Comparison of ENCODE assay signal across 9 cellular contexts in the genomic region with DNA sequence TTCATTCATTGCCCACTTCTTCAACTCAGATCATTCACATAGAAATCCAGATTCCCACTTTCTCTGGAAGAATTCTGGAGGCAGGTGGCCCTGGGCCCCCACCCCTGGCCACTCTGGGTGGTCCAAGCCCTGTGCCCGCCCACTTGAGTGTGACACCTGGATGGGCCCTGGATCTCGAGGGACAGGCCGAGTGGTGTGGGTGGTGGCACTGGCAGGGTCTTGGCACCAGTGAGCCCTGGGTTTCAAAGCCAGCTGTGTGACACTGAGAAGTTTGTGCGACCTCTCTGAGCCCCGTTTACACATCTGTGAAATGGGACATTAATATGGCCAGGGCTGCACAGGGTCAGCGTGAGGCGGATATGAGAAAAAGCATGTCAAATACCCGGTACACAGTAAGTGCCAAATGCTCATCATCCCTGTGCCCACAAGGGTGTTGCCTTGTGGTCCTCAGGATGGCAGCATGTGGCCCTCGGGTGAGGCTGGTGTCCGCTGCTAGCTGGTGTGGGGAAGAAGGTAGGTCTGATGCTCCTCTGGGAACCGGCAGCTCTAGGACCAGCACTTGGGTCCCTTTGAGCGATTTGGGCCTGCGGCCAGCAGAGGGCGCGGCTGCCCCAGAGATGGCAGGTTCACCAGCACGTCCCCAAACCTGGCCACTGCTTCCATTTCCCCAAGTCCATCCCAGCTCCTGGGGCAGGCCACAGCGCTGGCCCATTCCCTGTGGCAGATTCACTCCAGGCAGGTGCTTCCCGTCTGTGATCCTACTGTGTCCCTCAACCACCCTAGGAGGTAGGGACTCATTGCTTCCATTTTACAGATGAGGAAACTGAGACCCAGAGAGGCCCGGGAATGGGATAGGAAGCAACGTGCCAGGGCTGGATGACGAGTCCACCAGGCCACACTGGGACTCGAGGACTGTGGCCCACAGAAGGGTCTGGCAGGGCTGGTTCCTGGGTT. TPM values are rescaled to one million over a fixed set of nuclear protein-coding genes. Genes with fewer than 3 reads are reported as not detected.
DNase-seq lines count a peak whose midpoint lies in the region; ATAC-seq and TF ChIP-seq lines count a peak whose summit lies in the region.
"Had no signal": no experiment of that assay in that cellular context is flagged by ENCODE, and none has a peak within 500 bp of the region (broad histone marks: within the 10 kb centered on the region; RNA-seq: fewer than 3 reads in every experiment).

No MANE protein-coding gene starts in this region.

- no peaks in the 10 kb centered on the region for H4K20me1 ChIP-seq in hepatocyte (ENCODE audit: insufficient read depth, poor library complexity, severe bottlenecking)

- H3K9me2 ChIP-seq in hepatocyte (replicated peaks; ENCODE audit: insufficient read depth): no peaks in the 10 kb centered on the region

- H3K27ac ChIP-seq in hepatocyte: no peak overlapping the region
- peak overlapping the region in 1 of 4 donors; percentile 2 for H3K27ac ChIP-seq in sigmoid colon

- H3K36me3 ChIP-seq in hepatocyte (replicated peaks; ENCODE audit: insufficient read depth, low read depth): no peaks in the 10 kb centered on the region
- peaks cover 0 to 37% (median 9%) of the 10 kb centered on the region in 4 donors for H3K36me3 ChIP-seq in sigmoid colon

- H3K4me1 ChIP-seq in hepatocyte (ENCODE audit: insufficient read depth) (peaks cover 12% of the 10 kb centered on the region), sigmoid colon (peaks cover 0 to 37% (median 29%) of the 10 kb centered on the region in 4 donors)

- TF ChIP-seq CTCF in GM13977 (IDR thresholded peaks at IDR 0.05; ENCODE audit: extremely low read depth, insufficient read depth, missing control alignments): peak; percentile 98
- TF ChIP-seq CTCF in NB4 (IDR thresholded peaks at IDR 0.05; ENCODE audit: low read depth, low read length): peak; percentile 89
- TF ChIP-seq CTCF in hepatocyte (IDR thresholded peaks at IDR 0.05; ENCODE audit: poor library complexity): peak; percentile 85
- TF ChIP-seq CTCF in sigmoid colon (IDR thresholded peaks at IDR 0.05): peak; percentile 30 to 65 (median 42)

- H2AFZ ChIP-seq in hepatocyte: no peak overlapping the region

- TF ChIP-seq EP300 in sigmoid colon (IDR thresholded peaks at IDR 0.05): no peak

- H3K4me3 ChIP-seq in NB4 (ENCODE audit: low read depth, low read length) (no peak overlapping the region), hepatocyte (no peak overlapping the region), sigmoid colon (no peak overlapping the region)

- H3K27me3 ChIP-seq in hepatocyte (no peaks in the 10 kb centered on the region), sigmoid colon (no peaks in the 10 kb centered on the region)

- TF ChIP-seq POLR2A in NB4 (IDR thresholded peaks at IDR 0.05; ENCODE audit: extremely low read depth, insufficient read length) (no peak), sigmoid colon (IDR thresholded peaks at IDR 0.05) (no peak)

- no peak for ATAC-seq in HG02571 (IDR thresholded peaks at IDR 0.05; ENCODE audit: unreplicated experiment)

- no peaks in the 10 kb centered on the region for H3K79me2 ChIP-seq in hepatocyte

- in situ Hi-C loops in GM13977 (cut with MboI; ENCODE audit: low pct_unique_long_range_greater_than_20kb, low sequenced_read_pairs, unreplicated experiment): loop anchor here (25.0 kb wide), 1 partner anchor 106 kb away; no protein-coding TSS in a partner anchor

- intact Hi-C loops in sigmoid colon (cut with DNase I): loop anchor here (5.0 to 10.0 kb wide), 2 partner anchors 231 to 528 kb away; a partner anchor contains a TSS

- no peak overlapping the region for H3K4me2 ChIP-seq in hepatocyte

- WGBS in hepatocyte (ENCODE audit: low lambda C conversion rate, missing lambda C conversion rate): 51% methylated on average over 22 of the region's 22 CpGs
- WGBS in sigmoid colon, 2 donors: 38 to 47% methylated on average over 22 of the region's 22 CpGs

- no peaks in the 10 kb centered on the region for H3K9me3 ChIP-seq in hepatocyte (ENCODE audit: low read depth)
- no peaks in the 10 kb centered on the region for H3K9me3 ChIP-seq in sigmoid colon

- DNase-seq in 8988T: peak; percentile 89
- DNase-seq in GM13977 (ENCODE audit: low spot score): peak; percentile 87
- peak; percentile 87 for DNase-seq in NB4 (ENCODE audit: low read depth)
- DNase-seq in T-helper 9 cell: peak; percentile 45
- peak in 53 of 58 donors; percentile 10 to 86 (median 54) for DNase-seq in anterior cingulate cortex (lab: John Stamatoyannopoulos, UW)
- DNase-seq in hepatocyte (ENCODE audit: low spot score): peak; percentile 87
- peak; percentile 90 for DNase-seq in sigmoid colon

RNA-seq across cellular contexts. Expression of a gene that starts 3.6 kb away (rescaled TPM):
- total RNA-seq in hepatocyte: 1.9 and 3.3 TPM in 2 replicates
- polyA plus RNA-seq in hepatocyte: 6.0 and 10.0 TPM in 2 replicates
- total RNA-seq in sigmoid colon: 1 to 10 TPM; 3.6 to 5.4 (median 4.3) TPM
- polyA plus RNA-seq in sigmoid colon: 1 to 10 TPM; 6.6 to 9.9 (median 8.1) TPM

RNA-seq across cellular contexts. Expression of a gene that starts 11.4 kb away (rescaled TPM):
- total RNA-seq in hepatocyte: not detected in 2 replicates
- 0.45 and 1.1 TPM in 2 replicates for polyA plus RNA-seq in hepatocyte
- 1 to 10 TPM in 2 of 4 donors, not detected in 2; 1.8 to 3.1 TPM for total RNA-seq in sigmoid colon
- under 1 TPM in 1 of 3 donors, not detected in 2; 0.34 TPM for polyA plus RNA-seq in sigmoid colon
- total RNA-seq: skeletal muscle tissue had no signal

RNA-seq across cellular contexts. Expression of a gene that starts 57.7 kb away (rescaled TPM):
- total RNA-seq in hepatocyte (5.5 and 6.3 TPM in 2 replicates), sigmoid colon (10 to 100 TPM in 3 of 4 donors, 1 to 10 TPM in 1; 9.3 to 16.3 (median 10.8) TPM)
- polyA plus RNA-seq in hepatocyte (9.0 and 10.1 TPM in 2 replicates), sigmoid colon (1 to 10 TPM; 1.8 to 5.4 (median 3.0) TPM)

Comparison
In these comparisons a context has a peak if more than half of its experiments do, and no peak if none do; other contexts are left out.
1. CTCF ChIP-seq: peak in every context shown above with its lines; median percentile 98 in GM13977; 89 in NB4; 85 in hepatocyte; 42 in sigmoid colon.